Comparison of ENCODE assay signal across 26 cellular contexts in genomic region chr12:44689587-44689986, GRCh38.
"Had no signal": no experiment of that assay in that cellular context is flagged by ENCODE, and none has a peak within 500 bp of the region (broad histone marks: within the 10 kb centered on the region; RNA-seq: fewer than 3 reads in every experiment).

No MANE protein-coding gene starts in this region.

- H3K27me3 ChIP-seq: MG63 had no signal

- H3K4me2 ChIP-seq: KMS-11 had no signal

- H3K9me3 ChIP-seq: MG63 had no signal

- ATAC-seq: activated CD8-positive, alpha-beta T cell treated with anti-CD3 and anti-CD28 coated beads, Interleukin-2, amount 10 ng/mL, durations not matched to agents 7 days and 5 days; Panc1; Right ventricle myocardium inferior; WTC11 had no signal

- DNase-seq: activated CD4-positive, alpha-beta T cell treated with anti-CD3 and anti-CD28 coated beads for 48 hours; activated CD4-positive, alpha-beta T cell treated with anti-CD3 and anti-CD28 coated beads, Interleukin-2, amount 50 U/mL, for 4 hours; activated CD4-positive, CD25-positive, alpha-beta regulatory T cell treated with anti-CD3 and anti-CD28 coated beads, Interleukin-2, amount 50 U/mL, for 72 hours; activated CD8-positive, alpha-beta memory T cell treated with anti-CD3 and anti-CD28 coated beads, Interleukin-2, amount 50 U/mL, for 48 hours; activated CD8-positive, alpha-beta T cell treated with anti-CD3 and anti-CD28 coated beads, Interleukin-2, amount 10 ng/mL, durations not matched to agents 7 days and 5 days; activated naive CD4-positive, alpha-beta T cell treated with anti-CD3 and anti-CD28 coated beads, Interleukin-2, amount 50 U/mL, for 16 hours; activated T-cell treated with anti-CD3 and anti-CD28 coated beads, Interleukin-2, amount 50 U/mL, for 1 hour; amygdala; MG63; MV-4-11; NCI-H1092 treated with DMSO at 0.1 percent for 48 hours; NCI-H1694; NCI-H2029; NCI-H2227 treated with DMSO at 0.1 percent for 48 hours; NCI-H446 treated with DMSO at 0.1 percent for 48 hours; NCI-H524 treated with DMSO at 0.1 percent for 48 hours; NCI-H748 treated with DMSO at 0.1 percent for 48 hours; OCI-M1; RPMI8226; SW 1271; T-helper 9 cell had no signal

- H3K27ac ChIP-seq: KMS-11, SK-N-MC had no signal

- H3K4me3 ChIP-seq: MG63, SK-N-MC had no signal

- H3K9ac ChIP-seq: KMS-11 had no signal

- H3K36me3 ChIP-seq: MG63 had no signal
